In the genomic region with DNA sequence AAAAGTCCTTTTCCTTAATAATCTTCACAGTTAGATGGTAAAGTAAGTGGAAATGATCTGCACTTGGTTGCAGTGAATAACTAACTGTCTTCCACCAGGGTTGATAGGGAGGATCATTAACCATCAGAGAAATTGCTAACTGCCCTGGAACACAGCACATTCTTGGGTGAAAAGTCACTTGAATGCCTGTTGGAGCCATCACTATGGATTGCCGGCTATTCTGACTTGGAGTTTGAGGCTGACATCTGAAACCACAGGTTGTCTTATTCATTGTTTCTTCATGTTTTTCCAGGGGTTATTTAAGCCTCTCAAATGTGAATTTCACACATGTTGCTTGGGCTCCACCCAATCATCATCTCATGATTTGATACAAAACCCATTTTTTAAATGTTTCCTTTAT, we compare ENCODE assay signal across 1 cellular context.
TF ChIP-seq lines count a peak whose summit lies in the region.

No MANE protein-coding gene starts in this region.

TF ChIP-seq in GM23338, 12 proteins besides CTCF, POLR2A, EP300 and RAD21 (continued from another document):
- TF ChIP-seq, protein P1, sequence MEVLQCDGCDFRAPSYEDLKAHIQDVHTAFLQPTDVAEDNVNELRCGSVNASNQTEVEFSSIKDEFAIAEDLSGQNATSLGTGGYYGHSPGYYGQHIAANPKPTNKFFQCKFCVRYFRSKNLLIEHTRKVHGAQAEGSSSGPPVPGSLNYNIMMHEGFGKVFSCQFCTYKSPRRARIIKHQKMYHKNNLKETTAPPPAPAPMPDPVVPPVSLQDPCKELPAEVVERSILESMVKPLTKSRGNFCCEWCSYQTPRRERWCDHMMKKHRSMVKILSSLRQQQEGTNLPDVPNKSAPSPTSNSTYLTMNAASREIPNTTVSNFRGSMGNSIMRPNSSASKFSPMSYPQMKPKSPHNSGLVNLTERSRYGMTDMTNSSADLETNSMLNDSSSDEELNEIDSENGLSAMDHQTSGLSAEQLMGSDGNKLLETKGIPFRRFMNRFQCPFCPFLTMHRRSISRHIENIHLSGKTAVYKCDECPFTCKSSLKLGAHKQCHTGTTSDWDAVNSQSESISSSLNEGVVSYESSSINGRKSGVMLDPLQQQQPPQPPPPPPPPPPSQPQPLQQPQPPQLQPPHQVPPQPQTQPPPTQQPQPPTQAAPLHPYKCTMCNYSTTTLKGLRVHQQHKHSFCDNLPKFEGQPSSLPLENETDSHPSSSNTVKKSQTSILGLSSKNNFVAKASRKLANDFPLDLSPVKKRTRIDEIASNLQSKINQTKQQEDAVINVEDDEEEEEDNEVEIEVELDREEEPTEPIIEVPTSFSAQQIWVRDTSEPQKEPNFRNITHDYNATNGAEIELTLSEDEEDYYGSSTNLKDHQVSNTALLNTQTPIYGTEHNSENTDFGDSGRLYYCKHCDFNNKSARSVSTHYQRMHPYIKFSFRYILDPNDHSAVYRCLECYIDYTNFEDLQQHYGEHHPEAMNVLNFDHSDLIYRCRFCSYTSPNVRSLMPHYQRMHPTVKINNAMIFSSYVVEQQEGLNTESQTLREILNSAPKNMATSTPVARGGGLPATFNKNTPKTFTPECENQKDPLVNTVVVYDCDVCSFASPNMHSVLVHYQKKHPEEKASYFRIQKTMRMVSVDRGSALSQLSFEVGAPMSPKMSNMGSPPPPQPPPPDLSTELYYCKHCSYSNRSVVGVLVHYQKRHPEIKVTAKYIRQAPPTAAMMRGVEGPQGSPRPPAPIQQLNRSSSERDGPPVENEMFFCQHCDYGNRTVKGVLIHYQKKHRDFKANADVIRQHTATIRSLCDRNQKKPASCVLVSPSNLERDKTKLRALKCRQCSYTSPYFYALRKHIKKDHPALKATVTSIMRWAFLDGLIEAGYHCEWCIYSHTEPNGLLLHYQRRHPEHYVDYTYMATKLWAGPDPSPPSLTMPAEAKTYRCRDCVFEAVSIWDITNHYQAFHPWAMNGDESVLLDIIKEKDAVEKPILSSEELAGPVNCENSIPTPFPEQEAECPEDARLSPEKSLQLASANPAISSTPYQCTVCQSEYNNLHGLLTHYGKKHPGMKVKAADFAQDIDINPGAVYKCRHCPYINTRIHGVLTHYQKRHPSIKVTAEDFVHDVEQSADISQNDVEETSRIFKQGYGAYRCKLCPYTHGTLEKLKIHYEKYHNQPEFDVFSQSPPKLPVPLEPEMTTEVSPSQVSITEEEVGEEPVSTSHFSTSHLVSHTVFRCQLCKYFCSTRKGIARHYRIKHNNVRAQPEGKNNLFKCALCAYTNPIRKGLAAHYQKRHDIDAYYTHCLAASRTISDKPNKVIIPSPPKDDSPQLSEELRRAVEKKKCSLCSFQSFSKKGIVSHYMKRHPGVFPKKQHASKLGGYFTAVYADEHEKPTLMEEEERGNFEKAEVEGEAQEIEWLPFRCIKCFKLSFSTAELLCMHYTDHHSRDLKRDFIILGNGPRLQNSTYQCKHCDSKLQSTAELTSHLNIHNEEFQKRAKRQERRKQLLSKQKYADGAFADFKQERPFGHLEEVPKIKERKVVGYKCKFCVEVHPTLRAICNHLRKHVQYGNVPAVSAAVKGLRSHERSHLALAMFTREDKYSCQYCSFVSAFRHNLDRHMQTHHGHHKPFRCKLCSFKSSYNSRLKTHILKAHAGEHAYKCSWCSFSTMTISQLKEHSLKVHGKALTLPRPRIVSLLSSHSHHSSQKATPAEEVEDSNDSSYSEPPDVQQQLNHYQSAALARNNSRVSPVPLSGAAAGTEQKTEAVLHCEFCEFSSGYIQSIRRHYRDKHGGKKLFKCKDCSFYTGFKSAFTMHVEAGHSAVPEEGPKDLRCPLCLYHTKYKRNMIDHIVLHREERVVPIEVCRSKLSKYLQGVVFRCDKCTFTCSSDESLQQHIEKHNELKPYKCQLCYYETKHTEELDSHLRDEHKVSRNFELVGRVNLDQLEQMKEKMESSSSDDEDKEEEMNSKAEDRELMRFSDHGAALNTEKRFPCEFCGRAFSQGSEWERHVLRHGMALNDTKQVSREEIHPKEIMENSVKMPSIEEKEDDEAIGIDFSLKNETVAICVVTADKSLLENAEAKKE (CRISPR knock-in tag; IDR thresholded peaks at IDR 0.05): no peak
